ENCODE assay signal across 24 cellular contexts in genomic region chr2:215554689-215555088, GRCh38.
DNase-seq lines count a peak whose midpoint lies in the region; ATAC-seq and TF ChIP-seq lines count a peak whose summit lies in the region.
"Had no signal": no experiment of that assay in that cellular context is flagged by ENCODE, and none has a peak within 500 bp of the region (broad histone marks: within the 10 kb centered on the region; RNA-seq: fewer than 3 reads in every experiment).

No MANE protein-coding gene starts in this region.

- no peaks in the 10 kb centered on the region for H4K20me1 ChIP-seq in IMR-90 (ENCODE audit: insufficient read depth, low read length)

- H2BK120ac ChIP-seq in IMR-90 (ENCODE audit: low read depth, low read length): peak overlapping the region; percentile 94; the same call in 1 of the 2 replicates

- CTCF ChIA-PET in IMR-90 (lab: Yijun Ruan, JAX): interaction anchor here (0.9 kb wide), 1 partner anchor 17 kb away, joined by 3 read pairs; no protein-coding TSS in a partner anchor

- H3K4ac ChIP-seq in IMR-90 (ENCODE audit: low read depth, low read length): peak overlapping the region; percentile 81; the same call in 1 of the 2 replicates

- DNase-seq in IMR-90 (peak; percentile 81), fibroblast of pulmonary artery (ENCODE audit: low read depth) (peak; percentile 57), skeletal muscle cell (ENCODE audit: low read depth) (peak; percentile 56), iPS-NIHi7 (ENCODE audit: extremely low spot score) (no peak), NCI-H524 (lab: John Stamatoyannopoulos, UW) (no peak), GM13976 (ENCODE audit: low spot score) (no peak)
- DNase-seq: activated CD8-positive, alpha-beta memory T cell treated with anti-CD3 and anti-CD28 coated beads for 24 hours; activated naive CD4-positive, alpha-beta T cell treated with anti-CD3 and anti-CD28 coated beads, Interleukin-2, amount 50 U/mL, for 16 hours; activated T-cell treated with anti-CD3 and anti-CD28 coated beads, Interleukin-2, amount 50 U/mL, for 4 hours; endodermal cell; left cardiac atrium; natural killer cell; NCI-H1105 treated with DMSO at 0.1 percent for 48 hours; NCI-H2081 treated with DMSO at 0.1 percent for 48 hours; NCI-H510A; posterior cingulate gyrus; stimulated activated CD4-positive, alpha-beta T cell treated with anti-CD3 and anti-CD28 coated beads, Interleukin-4, amount 100 ng/mL, for 24 hours; stimulated activated naive CD8-positive, alpha-beta T cell treated with anti-CD3 and anti-CD28 coated beads, Interleukin-15, amount 100 ng/mL, for 72 hours; trophoblast cell had no signal

- WGBS in IMR-90 (ENCODE audit: extremely low coverage in 2 of 2, insufficient read length in 1 of 2), 2 experiments: no CpG with 5 or more reads among the region's 1 CpG

- no peak for TF ChIP-seq POLR2A in IMR-90 (IDR thresholded peaks at IDR 0.05; ENCODE audit: low read depth, low read length)

- peak overlapping the region; percentile 94; the same call in 1 of the 3 replicates for H2BK15ac ChIP-seq in IMR-90 (ENCODE audit: low read depth, low read length)

- no peak overlapping the region for H3K56ac ChIP-seq in IMR-90 (ENCODE audit: extremely low read depth, insufficient read depth, low read length)

- H3K27ac ChIP-seq in IMR-90 (ENCODE audit: insufficient read depth, low read length): 0 out of 2 replicates have a peak overlapping the region, but pooled peaks have one; percentile 46
- H3K27ac ChIP-seq: ascending aorta, gastroesophageal sphincter had no signal

- peaks cover 4% of the 10 kb centered on the region for H3K27me3 Mint-ChIP-seq in brain
- H3K27me3 Mint-ChIP-seq: stimulated activated naive CD8-positive, alpha-beta T cell treated with anti-CD3 and anti-CD28 coated beads, Interleukin-15, amount 100 ng/mL, for 72 hours had no signal

- H3K4me1 Mint-ChIP-seq in brain: peaks cover 25% of the 10 kb centered on the region
- H3K4me1 Mint-ChIP-seq: natural killer cell; stimulated activated naive CD8-positive, alpha-beta T cell treated with anti-CD3 and anti-CD28 coated beads, Interleukin-15, amount 100 ng/mL, for 72 hours had no signal

- POLR2A ChIA-PET in IMR-90 (lab: Charles Lee; ENCODE audit: unreplicated experiment): no interaction called here

- H4K8ac ChIP-seq in IMR-90 (ENCODE audit: low read depth in 2 of 2, low read length in 2 of 2): peak overlapping the region; percentile 73 to 74; a peak in 2 of 4 replicates

- in situ Hi-C loops in IMR-90 (cut with MboI; ENCODE audit: low sequenced_read_pairs): no loop called here
- in situ Hi-C loops in GM13976 (cut with MboI; ENCODE audit: low sequenced_read_pairs, unreplicated experiment): no loop called here

- peak overlapping the region; percentile 35; the same call in 1 of the 2 replicates for H4K5ac ChIP-seq in IMR-90 (ENCODE audit: low read depth, low read length)

- H3K36me3 ChIP-seq in IMR-90 (ENCODE audit: control insufficient read depth, insufficient read depth, low read length): no peaks in the 10 kb centered on the region
- H3K36me3 ChIP-seq: ascending aorta, gastroesophageal sphincter had no signal

- H3K9me1 ChIP-seq in IMR-90 (ENCODE audit: insufficient read depth, low read length): peaks cover 7% of the 10 kb centered on the region; the same call in 1 of the 2 replicates

- no peak for TF ChIP-seq RAD21 in IMR-90 (IDR thresholded peaks at IDR 0.05; ENCODE audit: low read length)

- H3K9ac ChIP-seq in IMR-90 (ENCODE audit: low read depth, low read length): no peak overlapping the region

- H3K4me3 Mint-ChIP-seq in brain: no peak overlapping the region
- H3K4me3 Mint-ChIP-seq: activated T-cell treated with anti-CD3 and anti-CD28 coated beads, Interleukin-2, amount 50 U/mL, for 4 hours; endodermal cell; mesothelial cell of epicardium; natural killer cell; stimulated activated naive CD8-positive, alpha-beta T cell treated with anti-CD3 and anti-CD28 coated beads, Interleukin-15, amount 100 ng/mL, for 72 hours had no signal

- H3K4me1 ChIP-seq in IMR-90 (ENCODE audit: control insufficient read depth, insufficient read depth, low read length): peaks cover 13% of the 10 kb centered on the region; the same call in 1 of the 2 replicates
- H3K4me1 ChIP-seq: ascending aorta, gastroesophageal sphincter had no signal

- H3K9me3 Mint-ChIP-seq in brain: peaks cover 0 to 4% (median under 1%) of the 10 kb centered on the region in 5 experiments
- H3K9me3 Mint-ChIP-seq: activated T-cell treated with anti-CD3 and anti-CD28 coated beads, Interleukin-2, amount 50 U/mL, for 4 hours; endodermal cell; natural killer cell; stimulated activated naive CD8-positive, alpha-beta T cell treated with anti-CD3 and anti-CD28 coated beads, Interleukin-15, amount 100 ng/mL, for 72 hours had no signal

- H2AK9ac ChIP-seq in IMR-90 (replicated peaks; ENCODE audit: low read depth, low read length, poor library complexity): no peak overlapping the region

- no peaks in the 10 kb centered on the region for H3K9me3 ChIP-seq in IMR-90 (ENCODE audit: control insufficient read depth, insufficient read depth, low read length)
- H3K9me3 ChIP-seq: ascending aorta, gastroesophageal sphincter had no signal

- H3K27ac Mint-ChIP-seq in brain: peak overlapping the region in 3 of 5 experiments; percentile 40 to 86 (median 48)
- H3K27ac Mint-ChIP-seq: endodermal cell, mesothelial cell of epicardium, natural killer cell had no signal

- no peaks in the 10 kb centered on the region for H3K79me1 ChIP-seq in IMR-90 (ENCODE audit: low read depth in 1 of 2, low read length in 2 of 2)

- no peak overlapping the region; the same call in 1 of the 2 replicates for H3K18ac ChIP-seq in IMR-90 (ENCODE audit: low read depth, low read length)

- no peak overlapping the region for H2AFZ ChIP-seq in IMR-90 (replicated peaks; ENCODE audit: low read length, poor library complexity)

- H3K27me3 ChIP-seq in IMR-90 (ENCODE audit: control insufficient read depth, insufficient read depth, low read length): no peaks in the 10 kb centered on the region
- H3K27me3 ChIP-seq: ascending aorta, gastroesophageal sphincter had no signal

- dilution Hi-C loops in IMR-90 (cut with HindIII; ENCODE audit: low sequenced_read_pairs, unreplicated experiment): no loop called here

- no peak overlapping the region for H3K23ac ChIP-seq in IMR-90 (ENCODE audit: low read depth, low read length)

- no TSS peak for BruUV-seq in IMR-90 (replicated peaks; lab: Mats Ljungman, UMichigan)

- H2AK5ac ChIP-seq in IMR-90 (ENCODE audit: low read depth, low read length): no peak overlapping the region

- peak overlapping the region; percentile 67 for H2BK5ac ChIP-seq in IMR-90 (ENCODE audit: low read depth, low read length, poor library complexity, severe bottlenecking)

- H3K4me3 ChIP-seq in IMR-90 (ENCODE audit: insufficient read depth, low read depth, low read length) (no peak overlapping the region), fibroblast of pulmonary artery (replicated peaks; ENCODE audit: low read depth, low read length) (no peak overlapping the region), skeletal muscle cell (ENCODE audit: low read depth, low read length) (no peak overlapping the region)
- H3K4me3 ChIP-seq: ascending aorta, gastroesophageal sphincter had no signal

- H3K14ac ChIP-seq in IMR-90 (replicated peaks; ENCODE audit: low read depth, low read length): peak overlapping the region; percentile 69; the same call in 1 of the 2 replicates

- H3K4me2 ChIP-seq in IMR-90 (ENCODE audit: low read depth, low read length): peak overlapping the region; percentile 29; the same call in 1 of the 2 replicates

- peak overlapping the region; percentile 90; the same call in 1 of the 2 replicates for H2BK20ac ChIP-seq in IMR-90 (ENCODE audit: low read depth, low read length)

- TF ChIP-seq CTCF in IMR-90 (conservative IDR thresholded peaks at IDR 0.05; ENCODE audit: low read depth, low read length) (no peak), brain (conservative IDR thresholded peaks at IDR 0.05) (no peak), fibroblast of pulmonary artery (IDR thresholded peaks at IDR 0.05; ENCODE audit: low read length, missing control alignments) (no peak), GM13976 (IDR thresholded peaks at IDR 0.05; ENCODE audit: borderline replicate concordance, control extremely low read depth, extremely low read depth, insufficient read depth, missing control alignments) (no peak)

- ATAC-seq in IMR-90 (ENCODE audit: low read depth) (peak; percentile 66), HG03342 (IDR thresholded peaks at IDR 0.05; ENCODE audit: unreplicated experiment) (no peak)
- ATAC-seq: activated T-cell treated with anti-CD3 and anti-CD28 coated beads, Interleukin-2, amount 50 U/mL, for 4 hours; gastroesophageal sphincter; left cardiac atrium; natural killer cell; stimulated activated naive CD8-positive, alpha-beta T cell treated with anti-CD3 and anti-CD28 coated beads, Interleukin-15, amount 100 ng/mL, for 72 hours had no signal

- intact Hi-C loops in IMR-90 (cut with micrococcal nuclease): no loop called here

- no peaks in the 10 kb centered on the region for H3K36me3 Mint-ChIP-seq in brain
- H3K36me3 Mint-ChIP-seq: mesothelial cell of epicardium, natural killer cell had no signal

- no peak overlapping the region; the same call in 1 of the 2 replicates for H4K91ac ChIP-seq in IMR-90 (ENCODE audit: insufficient read depth, low read depth, low read length)

TF ChIP-seq in IMR-90, 13 proteins besides CTCF, POLR2A, EP300 and RAD21:
- peak; percentile 35; the same call in 1 of the 2 replicates for TF ChIP-seq CEBPB (IDR thresholded peaks at IDR 0.05; ENCODE audit: low read depth, low read length)
- TF ChIP-seq MAZ (IDR thresholded peaks at IDR 0.05; ENCODE audit: borderline replicate concordance, low read depth, low read length): no peak

Comparison
In these comparisons a context has a peak if more than half of its experiments do, and no peak if none do; other contexts are left out.
1. DNase-seq: peak in IMR-90 (single experiment), fibroblast of pulmonary artery (single experiment) and skeletal muscle cell (single experiment); none in iPS-NIHi7 (single experiment), NCI-H524 (0 of 2) and GM13976 (single experiment).